In genomic region chr2:101753207-101753616, GRCh38 we compare ENCODE assay signal across 11 cellular contexts. TPM values are rescaled to one million over a fixed set of nuclear protein-coding genes. Genes with fewer than 3 reads are reported as not detected.
DNase-seq lines count a peak whose midpoint lies in the region; ATAC-seq and TF ChIP-seq lines count a peak whose summit lies in the region.
"Had no signal": no experiment of that assay in that cellular context is flagged by ENCODE, and none has a peak within 500 bp of the region (broad histone marks: within the 10 kb centered on the region; RNA-seq: fewer than 3 reads in every experiment).

No MANE protein-coding gene starts in this region.

- H3K27ac ChIP-seq in thoracic aorta, result peak overlapping the region in 1 of 2 donors; percentile 5

- peak overlapping the region; percentile 22 for H3K4me3 ChIP-seq in thoracic aorta

- H3K36me3 ChIP-seq in thoracic aorta, result no peaks in the 10 kb centered on the region

- peaks cover 76% of the 10 kb centered on the region for H3K4me1 Mint-ChIP-seq in activated T-cell treated with anti-CD3 and anti-CD28 coated beads, Interleukin-2, amount 50 U/mL, for 24 hours (ENCODE audit: low read depth)

- H3K4me1 ChIP-seq in thoracic aorta (ENCODE audit: control insufficient read depth in 1 of 2, low read depth in 2 of 2), result peaks cover 44 to 62% of the 10 kb centered on the region in 2 donors

- peaks cover 3% of the 10 kb centered on the region for H3K36me3 Mint-ChIP-seq in activated T-cell treated with anti-CD3 and anti-CD28 coated beads, Interleukin-2, amount 50 U/mL, for 24 hours (ENCODE audit: low read depth)

- H3K9me3 Mint-ChIP-seq in activated T-cell treated with anti-CD3 and anti-CD28 coated beads, Interleukin-2, amount 50 U/mL, for 24 hours, result peaks cover 2% of the 10 kb centered on the region
- H3K9me3 Mint-ChIP-seq: central memory CD8-positive, alpha-beta T cell had no signal

- peak overlapping the region; percentile 29 for H3K27ac Mint-ChIP-seq in activated T-cell treated with anti-CD3 and anti-CD28 coated beads, Interleukin-2, amount 50 U/mL, for 24 hours

- no peak overlapping the region for H3K4me3 Mint-ChIP-seq in activated T-cell treated with anti-CD3 and anti-CD28 coated beads, Interleukin-2, amount 50 U/mL, for 24 hours
- H3K4me3 Mint-ChIP-seq: central memory CD8-positive, alpha-beta T cell had no signal

- H3K27me3 Mint-ChIP-seq in activated T-cell treated with anti-CD3 and anti-CD28 coated beads, Interleukin-2, amount 50 U/mL, for 24 hours, result no peaks in the 10 kb centered on the region
- H3K27me3 Mint-ChIP-seq: central memory CD8-positive, alpha-beta T cell had no signal

- no peaks in the 10 kb centered on the region for H3K27me3 ChIP-seq in thoracic aorta (replicated peaks; ENCODE audit: insufficient read depth)

- no peak for DNase-seq in activated T-cell treated with anti-CD3 and anti-CD28 coated beads, Interleukin-2, amount 50 U/mL, for 24 hours
- DNase-seq in activated T-cell treated with anti-CD3 and anti-CD28 coated beads, Interleukin-2, amount 50 U/mL, for 1 hour, result no peak
- DNase-seq in amniotic epithelial cell (ENCODE audit: low read depth), result peak; percentile 72
- DNase-seq in medulla oblongata (ENCODE audit: extremely low spot score), result peak; percentile 48
- DNase-seq in thoracic aorta (ENCODE audit: low spot score), result no peak
- DNase-seq in erythroblast (lab: John Stamatoyannopoulos, UW), result no peak
- DNase-seq in DMS153 (lab: John Stamatoyannopoulos, UW), result no peak
- no peak for DNase-seq in NAMALWA (ENCODE audit: low spot score)
- DNase-seq: NCI-H1105 treated with DMSO at 0.1 percent for 48 hours, small intestine had no signal

- no peak for ATAC-seq in thoracic aorta (ENCODE audit: insufficient number of reproducible peaks, low FRiP score, low read depth)

- no peaks in the 10 kb centered on the region for H3K9me3 ChIP-seq in thoracic aorta

- no peak for TF ChIP-seq CTCF in thoracic aorta (IDR thresholded peaks at IDR 0.05)

- no peak for TF ChIP-seq POLR2A in erythroblast (IDR thresholded peaks at IDR 0.05; ENCODE audit: low read length)

RNA-seq across cellular contexts. Expression of gene MAP4K4, which starts 55.7 kb away (rescaled TPM):
- 100 to 1,000 TPM in 1 of 2 donors, 10 to 100 TPM in 1; 60.1 to 147 TPM for total RNA-seq in thoracic aorta

Comparison
In these comparisons a context has a peak if more than half of its experiments do, and no peak if none do; other contexts are left out.
1. DNase-seq: peak in amniotic epithelial cell (single experiment) and medulla oblongata (single experiment); none in activated T-cell treated with anti-CD3 and anti-CD28 coated beads, Interleukin-2, amount 50 U/mL, for 24 hours (single experiment), activated T-cell treated with anti-CD3 and anti-CD28 coated beads, Interleukin-2, amount 50 U/mL, for 1 hour (single experiment), thoracic aorta (single experiment), erythroblast (0 of 2), DMS153 (single experiment) and NAMALWA (single experiment).